14 cellular contexts compared by ENCODE assay signal in the genomic region with DNA sequence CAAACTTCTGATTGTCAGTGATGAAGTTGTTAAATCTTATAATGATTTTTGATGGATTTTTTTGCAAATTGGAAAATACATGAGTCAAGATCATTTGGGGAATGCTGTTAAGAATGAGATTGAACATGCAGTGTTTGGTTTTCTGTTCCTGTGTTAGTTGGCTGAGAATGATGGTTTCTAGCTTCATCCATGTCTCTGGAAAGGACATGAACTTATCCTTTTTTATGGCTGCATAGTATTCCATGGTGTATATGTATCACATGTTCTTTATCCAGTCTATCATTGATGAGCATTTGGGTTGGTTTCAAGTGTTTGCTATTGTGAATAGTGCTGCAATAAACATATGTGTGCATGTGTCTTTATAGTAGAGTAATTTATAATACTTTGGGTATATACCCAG. TPM values are rescaled to one million over a fixed set of nuclear protein-coding genes. Genes with fewer than 3 reads are reported as not detected.
"Had no signal": no experiment of that assay in that cellular context is flagged by ENCODE, and none has a peak within 500 bp of the region (broad histone marks: within the 10 kb centered on the region; RNA-seq: fewer than 3 reads in every experiment).

No MANE protein-coding gene starts in this region.

RNA-seq across cellular contexts. Expression of a gene that starts 24.5 kb away (rescaled TPM):
- total RNA-seq: activated B cell treated with CpG ODN at 0.5 μM for 24 hours; activated CD4-positive, alpha-beta memory T cell treated with anti-CD3 and anti-CD28 coated beads for 36 hours; activated CD4-positive, alpha-beta memory T cell treated with anti-CD3 and anti-CD28 coated beads, Interleukin-2, amount 10 ng/mL, durations not matched to agents 7 days and 5 days; activated CD4-positive, alpha-beta T cell treated with anti-CD3 and anti-CD28 coated beads for 36 hours; activated CD4-positive, alpha-beta T cell treated with anti-CD3 and anti-CD28 coated beads, Interleukin-2, amount 10 ng/mL, durations not matched to agents 24 days and 14 days; activated CD4-positive, alpha-beta T cell treated with anti-CD3 and anti-CD28 coated beads, Interleukin-2, amount 10 ng/mL, durations not matched to agents 7 days and 5 days; activated CD8-positive, alpha-beta memory T cell treated with anti-CD3 and anti-CD28 coated beads for 36 hours; activated CD8-positive, alpha-beta memory T cell treated with anti-CD3 and anti-CD28 coated beads, Interleukin-2, amount 10 ng/mL, durations not matched to agents 7 days and 5 days; activated CD8-positive, alpha-beta T cell treated with anti-CD3 and anti-CD28 coated beads for 36 hours; activated CD8-positive, alpha-beta T cell treated with anti-CD3 and anti-CD28 coated beads, Interleukin-2, amount 10 ng/mL, durations not matched to agents 7 days and 5 days; T-helper 1 cell treated with Interleukin-12 subunit alpha and Interleukin-12 subunit beta and Interleukin-4 antibody, amounts not matched to agents 30 ng/mL and 1 ng/mL, for 36 hours; T-helper 2 cell treated with Interferon-gamma antibody and Interleukin-4, amounts not matched to agents 100 ng/mL and 5 ng/mL, for 36 hours had no signal

RNA-seq across cellular contexts. Expression of a gene that starts 32.2 kb away (rescaled TPM):
- total RNA-seq: activated B cell treated with CpG ODN at 0.5 μM for 24 hours; activated CD4-positive, alpha-beta memory T cell treated with anti-CD3 and anti-CD28 coated beads for 36 hours; activated CD4-positive, alpha-beta T cell treated with anti-CD3 and anti-CD28 coated beads, Interleukin-2, amount 10 ng/mL, durations not matched to agents 24 days and 14 days; activated CD8-positive, alpha-beta memory T cell treated with anti-CD3 and anti-CD28 coated beads for 36 hours; activated CD8-positive, alpha-beta memory T cell treated with anti-CD3 and anti-CD28 coated beads, Interleukin-2, amount 10 ng/mL, durations not matched to agents 7 days and 5 days; activated CD8-positive, alpha-beta T cell treated with anti-CD3 and anti-CD28 coated beads for 36 hours; activated CD8-positive, alpha-beta T cell treated with anti-CD3 and anti-CD28 coated beads, Interleukin-2, amount 10 ng/mL, durations not matched to agents 7 days and 5 days; T-helper 1 cell treated with Interleukin-12 subunit alpha and Interleukin-12 subunit beta and Interleukin-4 antibody, amounts not matched to agents 30 ng/mL and 1 ng/mL, for 36 hours; T-helper 17 cell; WTC11 had no signal
